Comparison of ENCODE assay signal across 14 cellular contexts in the genomic region with DNA sequence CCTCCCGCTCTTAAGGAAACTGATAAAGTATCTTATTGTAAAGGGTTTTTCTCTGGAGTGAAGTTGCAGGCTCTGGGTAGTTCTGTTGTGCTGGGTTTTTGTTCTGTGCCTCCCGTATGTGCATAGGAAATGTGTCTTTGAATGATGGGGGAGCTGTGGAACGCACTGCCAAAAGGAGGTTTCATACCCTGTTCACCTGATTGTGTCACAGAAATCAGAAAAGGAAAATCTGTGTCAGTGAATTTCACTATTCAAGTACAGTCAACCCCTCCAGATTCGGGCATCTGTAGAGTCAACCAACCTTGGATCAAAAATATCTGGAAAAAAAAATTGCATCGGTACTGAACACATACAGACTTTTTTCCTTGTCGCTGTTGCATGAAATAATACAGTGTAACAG.
DNase-seq lines count a peak whose midpoint lies in the region; ATAC-seq, FAIRE-seq and TF ChIP-seq lines count a peak whose summit lies in the region.
"Had no signal": no experiment of that assay in that cellular context is flagged by ENCODE, and none has a peak within 500 bp of the region (broad histone marks: within the 10 kb centered on the region; RNA-seq: fewer than 3 reads in every experiment).

No MANE protein-coding gene starts in this region.

- DNase-seq in activated CD4-positive, alpha-beta T cell treated with anti-CD3 and anti-CD28 coated beads, Interleukin-2, amount 10 ng/mL, durations not matched to agents 24 days and 14 days, result no peak
- no peak for DNase-seq in activated CD4-positive, alpha-beta T cell treated with anti-CD3 and anti-CD28 coated beads, Interleukin-2, amount 10 ng/mL, durations not matched to agents 7 days and 5 days
- DNase-seq in stimulated activated naive CD8-positive, alpha-beta T cell treated with anti-CD3 and anti-CD28 coated beads, Interleukin-15, Interleukin-2, amounts not matched to agents 100 U/mL and 50 U/mL, for 24 hours, result no peak
- DNase-seq in stimulated activated naive CD8-positive, alpha-beta T cell treated with anti-CD3 and anti-CD28 coated beads, Interleukin-15, amount 100 ng/mL, for 72 hours, result no peak
- DNase-seq in astrocyte (ENCODE audit: low read depth) (no peak), H54 (ENCODE audit: insufficient read length, low spot score) (no peak)
- DNase-seq: 8988T; AML-193; Caco-2; CD8-positive, alpha-beta memory T cell; DND-41; GDM1 had no signal

- H4K20me1 ChIP-seq in astrocyte (ENCODE audit: insufficient read depth, low read length), result no peaks in the 10 kb centered on the region
- H4K20me1 ChIP-seq: BLaER1 had no signal

- H3K4me1 Mint-ChIP-seq in activated CD4-positive, alpha-beta T cell treated with anti-CD3 and anti-CD28 coated beads, Interleukin-2, amount 10 ng/mL, durations not matched to agents 24 days and 14 days, result peaks cover 18% of the 10 kb centered on the region
- peaks cover 9% of the 10 kb centered on the region for H3K4me1 Mint-ChIP-seq in activated CD4-positive, alpha-beta T cell treated with anti-CD3 and anti-CD28 coated beads, Interleukin-2, amount 10 ng/mL, durations not matched to agents 7 days and 5 days
- peaks cover 21% of the 10 kb centered on the region for H3K4me1 Mint-ChIP-seq in stimulated activated naive CD8-positive, alpha-beta T cell treated with anti-CD3 and anti-CD28 coated beads, Interleukin-15, amount 100 ng/mL, for 72 hours
- peaks cover under 1% of the 10 kb centered on the region for H3K4me1 Mint-ChIP-seq in astrocyte (ENCODE audit: low read depth, unreplicated experiment)

- H2AFZ ChIP-seq in astrocyte (ENCODE audit: low read depth, low read length), result no peak overlapping the region

- no peak overlapping the region for H3K4me3 ChIP-seq in astrocyte (ENCODE audit: insufficient read depth, low read depth, low read length)
- H3K4me3 ChIP-seq: BLaER1 had no signal

- H3K4me2 ChIP-seq in astrocyte (ENCODE audit: low read length), result no peak overlapping the region
- H3K4me2 ChIP-seq: BLaER1 had no signal

- POLR2A ChIA-PET in activated CD4-positive, alpha-beta T cell treated with anti-CD3 and anti-CD28 coated beads, Interleukin-2, amount 10 ng/mL, durations not matched to agents 7 days and 5 days (lab: Charles Lee), result no interaction called here

- no peak for TF ChIP-seq CTCF in astrocyte (IDR thresholded peaks at IDR 0.05; ENCODE audit: insufficient read depth, low read depth, low read length)

- H3K36me3 Mint-ChIP-seq in activated CD4-positive, alpha-beta T cell treated with anti-CD3 and anti-CD28 coated beads, Interleukin-2, amount 10 ng/mL, durations not matched to agents 24 days and 14 days (ENCODE audit: low read depth), result peaks cover 22% of the 10 kb centered on the region
- no peaks in the 10 kb centered on the region for H3K36me3 Mint-ChIP-seq in activated CD4-positive, alpha-beta T cell treated with anti-CD3 and anti-CD28 coated beads, Interleukin-2, amount 10 ng/mL, durations not matched to agents 7 days and 5 days (ENCODE audit: low read depth)
- peaks cover 3% of the 10 kb centered on the region for H3K36me3 Mint-ChIP-seq in astrocyte (ENCODE audit: low read depth, unreplicated experiment)

- no peaks in the 10 kb centered on the region for H3K27me3 ChIP-seq in astrocyte (ENCODE audit: insufficient read depth, low read length)
- H3K27me3 ChIP-seq: BLaER1 had no signal

- peaks cover 2% of the 10 kb centered on the region for H3K36me3 ChIP-seq in astrocyte (ENCODE audit: insufficient read depth, low read length)

- H3K4me1 ChIP-seq in astrocyte (ENCODE audit: insufficient read depth, low read length), result no peaks in the 10 kb centered on the region
- H3K4me1 ChIP-seq: Caco-2 had no signal

- no peak overlapping the region for H3K4me3 Mint-ChIP-seq in activated CD4-positive, alpha-beta T cell treated with anti-CD3 and anti-CD28 coated beads, Interleukin-2, amount 10 ng/mL, durations not matched to agents 24 days and 14 days
- H3K4me3 Mint-ChIP-seq in activated CD4-positive, alpha-beta T cell treated with anti-CD3 and anti-CD28 coated beads, Interleukin-2, amount 10 ng/mL, durations not matched to agents 7 days and 5 days, result no peak overlapping the region
- H3K4me3 Mint-ChIP-seq in stimulated activated naive CD8-positive, alpha-beta T cell treated with anti-CD3 and anti-CD28 coated beads, Interleukin-15, amount 100 ng/mL, for 72 hours, result no peak overlapping the region
- no peak overlapping the region for H3K4me3 Mint-ChIP-seq in astrocyte (ENCODE audit: unreplicated experiment)
- H3K4me3 Mint-ChIP-seq: CD8-positive, alpha-beta memory T cell had no signal

- H3K27ac ChIP-seq in astrocyte (ENCODE audit: low read depth, low read length), result no peak overlapping the region
- H3K27ac ChIP-seq: BLaER1 had no signal

- H3K9me3 ChIP-seq in astrocyte (ENCODE audit: insufficient read depth, low read depth, low read length), result no peaks in the 10 kb centered on the region
- H3K9me3 ChIP-seq: BLaER1, Caco-2 had no signal

- no peaks in the 10 kb centered on the region for H3K27me3 Mint-ChIP-seq in activated CD4-positive, alpha-beta T cell treated with anti-CD3 and anti-CD28 coated beads, Interleukin-2, amount 10 ng/mL, durations not matched to agents 24 days and 14 days
- H3K27me3 Mint-ChIP-seq in activated CD4-positive, alpha-beta T cell treated with anti-CD3 and anti-CD28 coated beads, Interleukin-2, amount 10 ng/mL, durations not matched to agents 7 days and 5 days, result no peaks in the 10 kb centered on the region
- H3K27me3 Mint-ChIP-seq in stimulated activated naive CD8-positive, alpha-beta T cell treated with anti-CD3 and anti-CD28 coated beads, Interleukin-15, amount 100 ng/mL, for 72 hours, result no peaks in the 10 kb centered on the region
- H3K27me3 Mint-ChIP-seq in astrocyte (ENCODE audit: low read depth, unreplicated experiment), result no peaks in the 10 kb centered on the region
- H3K27me3 Mint-ChIP-seq: CD8-positive, alpha-beta memory T cell had no signal

- no peak overlapping the region for H3K9ac ChIP-seq in astrocyte (ENCODE audit: low read length)
- H3K9ac ChIP-seq: BLaER1 had no signal

- CTCF ChIA-PET in activated CD4-positive, alpha-beta T cell treated with anti-CD3 and anti-CD28 coated beads, Interleukin-2, amount 10 ng/mL, durations not matched to agents 7 days and 5 days (lab: Charles Lee), result no interaction called here

- no peaks in the 10 kb centered on the region for H3K9me3 Mint-ChIP-seq in activated CD4-positive, alpha-beta T cell treated with anti-CD3 and anti-CD28 coated beads, Interleukin-2, amount 10 ng/mL, durations not matched to agents 24 days and 14 days
- no peaks in the 10 kb centered on the region for H3K9me3 Mint-ChIP-seq in activated CD4-positive, alpha-beta T cell treated with anti-CD3 and anti-CD28 coated beads, Interleukin-2, amount 10 ng/mL, durations not matched to agents 7 days and 5 days
- H3K9me3 Mint-ChIP-seq in stimulated activated naive CD8-positive, alpha-beta T cell treated with anti-CD3 and anti-CD28 coated beads, Interleukin-15, amount 100 ng/mL, for 72 hours, result no peaks in the 10 kb centered on the region
- H3K9me3 Mint-ChIP-seq in astrocyte (ENCODE audit: unreplicated experiment), result no peaks in the 10 kb centered on the region
- H3K9me3 Mint-ChIP-seq: CD8-positive, alpha-beta memory T cell had no signal

- FAIRE-seq in astrocyte (lab: Jason Lieb, UNC) (no peak), H54 (lab: Jason Lieb, UNC) (no peak)

- peak overlapping the region; percentile 65 for H3K27ac Mint-ChIP-seq in activated CD4-positive, alpha-beta T cell treated with anti-CD3 and anti-CD28 coated beads, Interleukin-2, amount 10 ng/mL, durations not matched to agents 24 days and 14 days
- no peak overlapping the region for H3K27ac Mint-ChIP-seq in activated CD4-positive, alpha-beta T cell treated with anti-CD3 and anti-CD28 coated beads, Interleukin-2, amount 10 ng/mL, durations not matched to agents 7 days and 5 days
- H3K27ac Mint-ChIP-seq in stimulated activated naive CD8-positive, alpha-beta T cell treated with anti-CD3 and anti-CD28 coated beads, Interleukin-15, amount 100 ng/mL, for 72 hours, result no peak overlapping the region
- peak overlapping the region; percentile 12 for H3K27ac Mint-ChIP-seq in astrocyte (ENCODE audit: unreplicated experiment)
- H3K27ac Mint-ChIP-seq: CD8-positive, alpha-beta memory T cell had no signal

- ATAC-seq in stimulated activated naive CD8-positive, alpha-beta T cell treated with anti-CD3 and anti-CD28 coated beads, Interleukin-15, Interleukin-2, amounts not matched to agents 100 U/mL and 50 U/mL, for 24 hours, result peak; percentile 42
- ATAC-seq in stimulated activated naive CD8-positive, alpha-beta T cell treated with anti-CD3 and anti-CD28 coated beads, Interleukin-15, amount 100 ng/mL, for 72 hours, result no peak
- no peak for ATAC-seq in HG02870 (IDR thresholded peaks at IDR 0.05; ENCODE audit: unreplicated experiment)

- TF ChIP-seq POLR2A in H54 (IDR thresholded peaks at IDR 0.05; ENCODE audit: low read depth, low read length), result no peak

- H3K79me2 ChIP-seq in astrocyte (ENCODE audit: insufficient read depth, low read length), result peaks cover 10% of the 10 kb centered on the region

- intact Hi-C loops in activated CD4-positive, alpha-beta T cell treated with anti-CD3 and anti-CD28 coated beads, Interleukin-2, amount 10 ng/mL, durations not matched to agents 24 days and 14 days (cut with micrococcal nuclease), result no loop called here

Comparison
In these comparisons a context has a peak if more than half of its experiments do, and no peak if none do; other contexts are left out.
1. H3K27ac Mint-ChIP-seq: peak in activated CD4-positive, alpha-beta T cell treated with anti-CD3 and anti-CD28 coated beads, Interleukin-2, amount 10 ng/mL, durations not matched to agents 24 days and 14 days (single experiment) and astrocyte (single experiment); none in activated CD4-positive, alpha-beta T cell treated with anti-CD3 and anti-CD28 coated beads, Interleukin-2, amount 10 ng/mL, durations not matched to agents 7 days and 5 days (single experiment) and stimulated activated naive CD8-positive, alpha-beta T cell treated with anti-CD3 and anti-CD28 coated beads, Interleukin-15, amount 100 ng/mL, for 72 hours (0 of 2).